ENCODE assay signal across 12 cellular contexts in the genomic region with DNA sequence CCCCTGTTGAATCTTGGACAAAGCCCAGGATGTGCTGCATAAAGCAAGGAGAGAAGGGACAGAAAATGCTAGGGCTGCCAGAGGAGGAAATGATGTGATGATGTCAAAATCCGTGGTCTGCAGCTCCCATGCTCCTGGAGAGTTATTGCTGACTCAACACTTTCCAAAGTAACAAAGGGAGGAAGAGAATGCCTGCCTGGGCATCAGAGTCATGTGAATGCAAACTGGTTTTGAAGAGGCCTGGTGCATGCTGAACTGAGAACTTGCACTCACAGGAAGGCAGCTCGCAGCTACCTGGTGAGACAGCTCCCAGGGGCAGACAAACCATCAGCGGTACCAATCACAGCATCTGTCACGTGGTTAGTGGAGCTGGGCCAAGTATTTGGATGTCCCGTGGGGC. TPM values are rescaled to one million over a fixed set of nuclear protein-coding genes. Genes with fewer than 3 reads are reported as not detected.
DNase-seq lines count a peak whose midpoint lies in the region; ATAC-seq, FAIRE-seq and TF ChIP-seq lines count a peak whose summit lies in the region.
"Had no signal": no experiment of that assay in that cellular context is flagged by ENCODE, and none has a peak within 500 bp of the region (broad histone marks: within the 10 kb centered on the region; RNA-seq: fewer than 3 reads in every experiment).

No MANE protein-coding gene starts in this region.

- in situ Hi-C loops in HepG2 (cut with HindIII; ENCODE audit: extremely low pct_ligation_motif_present, low pct_unique_long_range_greater_than_20kb) = no loop called here

- peak; percentile 85 for DNase-seq in A673 (ENCODE audit: low spot score)
- DNase-seq in brain pericyte (ENCODE audit: low read depth, low spot score) = peak; percentile 85
- no peak for DNase-seq in HepG2 (ENCODE audit: low spot score)
- DNase-seq in GM19239 (ENCODE audit: insufficient read length, low spot score) = no peak
- no peak for DNase-seq in naive thymus-derived CD8-positive, alpha-beta T cell
- DNase-seq: transverse colon had no signal

- peaks cover 0 to 2% (median 0%) of the 10 kb centered on the region in 3 donors for H3K36me3 Mint-ChIP-seq in naive thymus-derived CD8-positive, alpha-beta T cell

- no peak for FAIRE-seq in HepG2 (lab: Jason Lieb, UNC)
- no peak for FAIRE-seq in GM19239 (lab: Jason Lieb, UNC)

- H3K36me3 ChIP-seq in A673 (ENCODE audit: insufficient read depth, low read length, poor library complexity, severe bottlenecking) = no peaks in the 10 kb centered on the region
- peaks cover 46% of the 10 kb centered on the region for H3K36me3 ChIP-seq in HUES48 (ENCODE audit: control insufficient read depth, insufficient read depth, low read length)
- H3K36me3 ChIP-seq in HepG2 (replicated peaks in 1 of 2; ENCODE audit: control insufficient read depth in 1 of 2, insufficient read depth in 2 of 2, low read length in 2 of 2) = no peaks in the 10 kb centered on the region
- H3K36me3 ChIP-seq: transverse colon had no signal

- H2AFZ ChIP-seq in HepG2 (ENCODE audit: low read length) = no peak overlapping the region

- intact Hi-C loops in A673 (cut with micrococcal nuclease; ENCODE audit: unreplicated experiment) (no loop called here), HepG2 (cut with micrococcal nuclease; ENCODE audit: unreplicated experiment) (no loop called here)

- H4K20me1 ChIP-seq in HepG2 (ENCODE audit: insufficient read depth, low read length) = no peaks in the 10 kb centered on the region

- BruUV-seq in A673 (replicated peaks; lab: Mats Ljungman, UMichigan) (no TSS peak), HepG2 (replicated peaks; lab: Mats Ljungman, UMichigan) (no TSS peak)

- TF ChIP-seq EP300 in HepG2 (IDR thresholded peaks at IDR 0.05; ENCODE audit: low read depth in 2 of 2, low read length in 2 of 2) (no peak), HepG2 (CRISPR knock-in tag; IDR thresholded peaks at IDR 0.05; ENCODE audit: borderline replicate concordance) (no peak)

- no peak overlapping the region for H3K4me3 ChIP-seq in A673 (ENCODE audit: low read depth, low read length, poor library complexity, severe bottlenecking)
- no peak overlapping the region for H3K4me3 ChIP-seq in HUES48 (ENCODE audit: low read depth, low read length)
- H3K4me3 ChIP-seq in HepG2 (replicated peaks in 1 of 3; ENCODE audit: insufficient read depth in 1 of 3, low read depth in 2 of 3, low read length in 3 of 3) = no peak overlapping the region

- H3K9ac ChIP-seq in HUES48 (ENCODE audit: low read depth, low read length) = no peak overlapping the region
- no peak overlapping the region for H3K9ac ChIP-seq in HepG2 (ENCODE audit: insufficient read depth, low read depth, low read length)

- no peak for TF ChIP-seq RAD21 in HepG2 (CRISPR knock-in tag; IDR thresholded peaks at IDR 0.05)

- no peaks in the 10 kb centered on the region for H3K27me3 ChIP-seq in A673 (replicated peaks; ENCODE audit: insufficient read depth, low read depth, low read length, poor library complexity)
- no peaks in the 10 kb centered on the region for H3K27me3 ChIP-seq in HUES48 (ENCODE audit: control insufficient read depth, insufficient read depth, low read length)
- no peaks in the 10 kb centered on the region; a peak in 1 of 5 replicates for H3K27me3 ChIP-seq in HepG2 (ENCODE audit: control insufficient read depth in 1 of 2, insufficient read depth in 2 of 2, low read length in 2 of 2)

- no peaks in the 10 kb centered on the region for H3K79me2 ChIP-seq in HepG2 (ENCODE audit: insufficient read depth, low read length)

- H3K9me3 ChIP-seq in A673 (ENCODE audit: low read depth, low read length, poor library complexity, severe bottlenecking) (no peaks in the 10 kb centered on the region), HUES48 (ENCODE audit: control insufficient read depth, insufficient read depth, low read length) (no peaks in the 10 kb centered on the region), HepG2 (ENCODE audit: low read length) (no peaks in the 10 kb centered on the region)
- H3K9me3 ChIP-seq: transverse colon had no signal

- TF ChIP-seq POLR2A in HepG2 (IDR thresholded peaks at IDR 0.05; ENCODE audit: insufficient read depth in 1 of 2, low read depth in 2 of 2, low read length in 2 of 2) = no peak

- CTCF ChIA-PET in A673 (lab: Charles Lee) = interaction anchor here (0.5 to 2.8 kb wide), 3 partner anchors 18 to 36 kb away, joined by 5 to 16 read pairs (median 7); no protein-coding TSS in a partner anchor
- CTCF ChIA-PET in HepG2 (lab: Yijun Ruan, JAX; ENCODE audit: low intra/inter-chr PET ratio, low total read pairs) = no interaction called here

- H3K4me3 Mint-ChIP-seq in naive thymus-derived CD8-positive, alpha-beta T cell = no peak overlapping the region
- H3K4me3 Mint-ChIP-seq: central memory CD8-positive, alpha-beta T cell had no signal

- 80% methylated on average over 5 of the region's 5 CpGs for WGBS in HepG2 (ENCODE audit: low lambda C conversion rate)

- no peak overlapping the region for H3K27ac Mint-ChIP-seq in naive thymus-derived CD8-positive, alpha-beta T cell

- H3K9me3 Mint-ChIP-seq in naive thymus-derived CD8-positive, alpha-beta T cell = no peaks in the 10 kb centered on the region
- H3K9me3 Mint-ChIP-seq: central memory CD8-positive, alpha-beta T cell had no signal

- TF ChIP-seq CTCF in A673 (conservative IDR thresholded peaks at IDR 0.05; ENCODE audit: low read depth, low read length) (no peak), HepG2 (CRISPR knock-in tag; IDR thresholded peaks at IDR 0.05) (no peak)

- peaks cover 17% of the 10 kb centered on the region for H3K4me1 ChIP-seq in A673 (ENCODE audit: insufficient read depth, low read length, poor library complexity, severe bottlenecking)
- peaks cover 9% of the 10 kb centered on the region for H3K4me1 ChIP-seq in HUES48 (ENCODE audit: control insufficient read depth, insufficient read depth, low read length)
- H3K4me1 ChIP-seq in HepG2 (ENCODE audit: insufficient read depth, low read length) = peaks cover 36% of the 10 kb centered on the region

- ATAC-seq in HepG2 (no peak), HG03095 (IDR thresholded peaks at IDR 0.05; ENCODE audit: unreplicated experiment) (no peak), HG03571 (IDR thresholded peaks at IDR 0.05; ENCODE audit: unreplicated experiment) (no peak)
- no peak for ATAC-seq in naive thymus-derived CD8-positive, alpha-beta T cell

- POLR2A ChIA-PET in A673 (lab: Charles Lee; ENCODE audit: low non-redundant PET) = no interaction called here
- POLR2A ChIA-PET in HepG2 (lab: Yijun Ruan, JAX) = interaction anchor here (0.7 kb wide), 1 partner anchor 64 kb away, joined by 3 read pairs; no protein-coding TSS in a partner anchor
- POLR2A ChIA-PET in naive thymus-derived CD8-positive, alpha-beta T cell (lab: Charles Lee) = no interaction called here

- H3K4me2 ChIP-seq in HepG2 (ENCODE audit: low read depth, low read length) = no peak overlapping the region

- peaks cover 2 to 13% (median 10%) of the 10 kb centered on the region in 5 donors for H3K27me3 Mint-ChIP-seq in naive thymus-derived CD8-positive, alpha-beta T cell
- H3K27me3 Mint-ChIP-seq: central memory CD8-positive, alpha-beta T cell had no signal

- peak overlapping the region; percentile 18 for H3K27ac ChIP-seq in A673 (ENCODE audit: low read depth, low read length, poor library complexity, severe bottlenecking)
- peak overlapping the region; percentile 51 for H3K27ac ChIP-seq in HUES48 (ENCODE audit: low read depth, low read length)
- H3K27ac ChIP-seq in HepG2 (ENCODE audit: extremely low read length, insufficient read depth, low read length) = no peak overlapping the region

- H3K4me1 Mint-ChIP-seq in naive thymus-derived CD8-positive, alpha-beta T cell = peaks cover 0 to 5% (median under 1%) of the 10 kb centered on the region in 4 donors
- H3K4me1 Mint-ChIP-seq: central memory CD8-positive, alpha-beta T cell had no signal

RNA-seq across cellular contexts. Expression of gene MARVELD3, which starts 2.8 kb away (rescaled TPM):
- total RNA-seq in A673 (2021) (1.4 and 1.5 TPM in 2 replicates), HepG2 (2016; rRNA removed; fragmentation: Illumina TruSeq; extraction: Trizol) (3.6 and 5.6 TPM in 2 replicates)
- total RNA-seq in HepG2 (2016; cell fraction: cytosol; rRNA removed; fragmentation: Illumina TruSeq; extraction: Trizol; ENCODE audit: low read depth) = 0.88 and 0.91 TPM in 2 replicates
- total RNA-seq in HepG2 (2016; cell fraction: insoluble cytoplasmic fraction; rRNA removed; fragmentation: Illumina TruSeq; extraction: Trizol) = 3.1 and 5.2 TPM in 2 replicates
- 1.8 and 2.1 TPM in 2 replicates for total RNA-seq in HepG2 (2016; cell fraction: membrane; rRNA removed; fragmentation: Illumina TruSeq; extraction: Trizol)
- total RNA-seq in HepG2 (2016; cell fraction: nucleus; rRNA removed; fragmentation: Illumina TruSeq; extraction: Trizol) = 5.3 and 5.6 TPM in 2 replicates
- polyA plus RNA-seq in HepG2 (2011; rRNA removed) = 4.8 and 5.0 TPM in 2 replicates
- polyA plus RNA-seq in HepG2 (2011; cell fraction: cytosol; rRNA removed) = 4.8 and 5.7 TPM in 2 replicates
- polyA plus RNA-seq in HepG2 (2011; cell fraction: nucleus; rRNA removed) = 4.2 TPM in 2 replicates
- 5.5 and 6.5 TPM in 2 replicates for polyA plus RNA-seq in HepG2 (2012)
- polyA plus RNA-seq in HepG2 (2016; cell fraction: cytosol; fragmentation: Illumina TruSeq; extraction: Trizol; ENCODE audit: low read depth) = 0.61 and 0.77 TPM in 2 replicates
- polyA plus RNA-seq in HepG2 (2016; cell fraction: insoluble cytoplasmic fraction; fragmentation: Illumina TruSeq; extraction: Trizol; ENCODE audit: low read depth) = 4.0 and 4.4 TPM in 2 replicates
- polyA plus RNA-seq in HepG2 (2016; cell fraction: membrane; fragmentation: Illumina TruSeq; extraction: Trizol; ENCODE audit: low read depth) = 1.1 and 1.4 TPM in 2 replicates
- 9.4 and 10.1 TPM in 2 replicates for polyA plus RNA-seq in HepG2 (2016; cell fraction: nucleus; fragmentation: Illumina TruSeq; extraction: Trizol; ENCODE audit: insufficient read depth, low read depth)
- polyA minus RNA-seq in HepG2 (2011; rRNA and poly(A)+ RNA removed; ENCODE audit: low replicate concordance) = 10.3 TPM in 1 of 2 replicates, not detected in the other
- polyA minus RNA-seq in HepG2 (2011; cell fraction: cytosol; rRNA and poly(A)+ RNA removed) = 2.8 and 3.6 TPM in 2 replicates
- 6.2 and 7.7 TPM in 2 replicates for polyA minus RNA-seq in HepG2 (2011; cell fraction: nucleus; rRNA and poly(A)+ RNA removed)
- total RNA-seq in naive thymus-derived CD8-positive, alpha-beta T cell = not detected
- polyA plus RNA-seq in naive thymus-derived CD8-positive, alpha-beta T cell = under 1 TPM in 1 of 3 donors, not detected in 2; 0.06 TPM
- total RNA-seq: T-helper 1 cell treated with Interleukin-12 subunit alpha and Interleukin-12 subunit beta and Interleukin-4 antibody, amounts not matched to agents 30 ng/mL and 1 ng/mL, for 36 hours had no signal
- polyA plus RNA-seq: neural cell had no signal

RNA-seq across cellular contexts. Expression of gene TAT, which starts 51.9 kb away (rescaled TPM):
- total RNA-seq in A673 (2021) (not detected in 2 replicates), HepG2 (2016; rRNA removed; fragmentation: Illumina TruSeq; extraction: Trizol) (1.6 and 2.2 TPM in 2 replicates)
- 0.44 and 0.51 TPM in 2 replicates for total RNA-seq in HepG2 (2016; cell fraction: cytosol; rRNA removed; fragmentation: Illumina TruSeq; extraction: Trizol; ENCODE audit: low read depth)
- 2.0 and 2.3 TPM in 2 replicates for total RNA-seq in HepG2 (2016; cell fraction: insoluble cytoplasmic fraction; rRNA removed; fragmentation: Illumina TruSeq; extraction: Trizol)
- total RNA-seq in HepG2 (2016; cell fraction: membrane; rRNA removed; fragmentation: Illumina TruSeq; extraction: Trizol) = 0.83 and 1.1 TPM in 2 replicates
- total RNA-seq in HepG2 (2016; cell fraction: nucleus; rRNA removed; fragmentation: Illumina TruSeq; extraction: Trizol) = 1.4 and 2.1 TPM in 2 replicates
- 5.8 and 6.5 TPM in 2 replicates for polyA plus RNA-seq in HepG2 (2011; rRNA removed)
- 5.1 and 6.4 TPM in 2 replicates for polyA plus RNA-seq in HepG2 (2011; cell fraction: cytosol; rRNA removed)
- polyA plus RNA-seq in HepG2 (2011; cell fraction: nucleus; rRNA removed) = 3.5 and 4.3 TPM in 2 replicates
- 6.1 TPM in 2 replicates for polyA plus RNA-seq in HepG2 (2012)
- 0.08 and 0.17 TPM in 2 replicates for polyA plus RNA-seq in HepG2 (2016; cell fraction: cytosol; fragmentation: Illumina TruSeq; extraction: Trizol; ENCODE audit: low read depth)
- polyA plus RNA-seq in HepG2 (2016; cell fraction: insoluble cytoplasmic fraction; fragmentation: Illumina TruSeq; extraction: Trizol; ENCODE audit: low read depth) = 2.8 and 3.4 TPM in 2 replicates
- 0.38 and 0.55 TPM in 2 replicates for polyA plus RNA-seq in HepG2 (2016; cell fraction: membrane; fragmentation: Illumina TruSeq; extraction: Trizol; ENCODE audit: low read depth)
- polyA plus RNA-seq in HepG2 (2016; cell fraction: nucleus; fragmentation: Illumina TruSeq; extraction: Trizol; ENCODE audit: insufficient read depth, low read depth) = 1.9 and 2.0 TPM in 2 replicates
- 9.0 TPM in 1 of 2 replicates, not detected in the other for polyA minus RNA-seq in HepG2 (2011; rRNA and poly(A)+ RNA removed; ENCODE audit: low replicate concordance)
- polyA minus RNA-seq in HepG2 (2011; cell fraction: cytosol; rRNA and poly(A)+ RNA removed) = 3.4 and 3.8 TPM in 2 replicates
- 7.1 and 9.9 TPM in 2 replicates for polyA minus RNA-seq in HepG2 (2011; cell fraction: nucleus; rRNA and poly(A)+ RNA removed)
- not detected for total RNA-seq in naive thymus-derived CD8-positive, alpha-beta T cell
- not detected for polyA plus RNA-seq in naive thymus-derived CD8-positive, alpha-beta T cell
- total RNA-seq: T-helper 1 cell treated with Interleukin-12 subunit alpha and Interleukin-12 subunit beta and Interleukin-4 antibody, amounts not matched to agents 30 ng/mL and 1 ng/mL, for 36 hours had no signal
- polyA plus RNA-seq: neural cell had no signal

Comparison
In these comparisons a context has a peak if more than half of its experiments do, and no peak if none do; other contexts are left out.
1. DNase-seq: peak in A673 (single experiment) and brain pericyte (single experiment); none in HepG2 (single experiment), GM19239 (single experiment) and naive thymus-derived CD8-positive, alpha-beta T cell (0 of 10).